ENCODE assay signal across 27 cellular contexts in the genomic region with DNA sequence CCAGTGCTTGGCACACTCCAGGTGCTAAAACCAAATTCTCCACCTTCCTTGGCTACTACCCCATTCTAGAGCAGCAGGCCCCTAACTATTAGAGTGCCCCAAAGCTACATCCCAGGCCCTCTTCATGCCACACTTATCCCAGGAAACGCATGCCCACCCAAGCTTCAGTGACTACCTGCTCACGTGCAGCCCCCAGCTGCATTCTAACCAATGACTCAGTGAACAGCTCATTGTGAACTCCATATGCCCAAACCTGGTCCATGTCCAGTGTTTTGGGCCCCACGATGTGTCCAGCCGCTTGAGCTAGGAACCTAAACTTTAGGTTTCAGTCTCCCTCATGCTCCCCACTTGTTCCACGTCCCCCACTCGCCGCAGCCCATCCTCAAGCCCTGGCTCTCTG. TPM values are rescaled to one million over a fixed set of nuclear protein-coding genes. Genes with fewer than 3 reads are reported as not detected.
"Had no signal": no experiment of that assay in that cellular context is flagged by ENCODE, and none has a peak within 500 bp of the region (broad histone marks: within the 10 kb centered on the region; RNA-seq: fewer than 3 reads in every experiment).

No MANE protein-coding gene starts in this region.

- H3K36me3 Mint-ChIP-seq: activated CD4-positive, alpha-beta memory T cell treated with anti-CD3 and anti-CD28 coated beads for 36 hours; activated CD8-positive, alpha-beta memory T cell treated with anti-CD3 and anti-CD28 coated beads, Interleukin-2, amount 10 ng/mL, durations not matched to agents 7 days and 5 days; activated naive CD8-positive, alpha-beta T cell treated with anti-CD3 and anti-CD28 coated beads for 36 hours; mesothelial cell of epicardium; natural killer cell treated with Interleukin-12 subunit alpha and Interleukin-12 subunit beta and Interleukin-15 and Interleukin-18, amount 100 ng/mL, for 72 hours; type B pancreatic cell had no signal

- H3K27me3 Mint-ChIP-seq: type B pancreatic cell had no signal

- H3K36me3 ChIP-seq: cardiac muscle cell, gastrocnemius medialis, heart left ventricle, right atrium auricular region, suprapubic skin had no signal

- H3K9me3 Mint-ChIP-seq: activated B cell treated with CpG ODN at 0.5 μM for 24 hours; activated CD4-positive, alpha-beta memory T cell treated with anti-CD3 and anti-CD28 coated beads for 36 hours; activated naive CD8-positive, alpha-beta T cell treated with anti-CD3 and anti-CD28 coated beads for 36 hours; activated T-helper 17 cell treated with anti-CD3 and anti-CD28 coated beads, Interleukin-2, amount 50 U/mL, for 72 hours; effector memory CD8-positive, alpha-beta T cell; mesothelial cell of epicardium; natural killer cell treated with Interleukin-12 subunit alpha and Interleukin-12 subunit beta and Interleukin-15 and Interleukin-18, amount 100 ng/mL, for 72 hours; stimulated activated naive CD8-positive, alpha-beta T cell treated with anti-CD3 and anti-CD28 coated beads, Interleukin-15, amount 100 ng/mL, for 72 hours; T-helper 1 cell treated with Interleukin-12 subunit alpha and Interleukin-12 subunit beta and Interleukin-4 antibody, amounts not matched to agents 30 μg/mL and 1 μg/mL, for 36 hours; type B pancreatic cell had no signal

- H3K4me3 Mint-ChIP-seq: activated B cell treated with CpG ODN at 0.5 μM for 24 hours; activated CD4-positive, alpha-beta memory T cell treated with anti-CD3 and anti-CD28 coated beads for 36 hours; activated CD8-positive, alpha-beta memory T cell treated with anti-CD3 and anti-CD28 coated beads, Interleukin-2, amount 10 ng/mL, durations not matched to agents 7 days and 5 days; activated naive CD8-positive, alpha-beta T cell treated with anti-CD3 and anti-CD28 coated beads for 36 hours; activated T-helper 17 cell treated with anti-CD3 and anti-CD28 coated beads, Interleukin-2, amount 50 U/mL, for 72 hours; effector memory CD8-positive, alpha-beta T cell; mesothelial cell of epicardium; natural killer cell treated with Interleukin-12 subunit alpha and Interleukin-12 subunit beta and Interleukin-15 and Interleukin-18, amount 100 ng/mL, for 72 hours; stimulated activated naive CD8-positive, alpha-beta T cell treated with anti-CD3 and anti-CD28 coated beads, Interleukin-15, amount 100 ng/mL, for 72 hours; T-helper 1 cell treated with Interleukin-12 subunit alpha and Interleukin-12 subunit beta and Interleukin-4 antibody, amounts not matched to agents 30 μg/mL and 1 μg/mL, for 36 hours; type B pancreatic cell had no signal

- H3K9me3 ChIP-seq: gastrocnemius medialis, heart left ventricle, right atrium auricular region, suprapubic skin had no signal

- DNase-seq: activated B cell treated with CpG ODN at 0.5 μM for 24 hours; activated CD4-positive, alpha-beta memory T cell treated with anti-CD3 and anti-CD28 coated beads for 36 hours; activated CD4-positive, alpha-beta T cell treated with anti-CD3 and anti-CD28 coated beads for 4 hours; activated CD8-positive, alpha-beta memory T cell treated with anti-CD3 and anti-CD28 coated beads, Interleukin-2, amount 10 ng/mL, durations not matched to agents 7 days and 5 days; activated naive CD4-positive, alpha-beta T cell; activated naive CD8-positive, alpha-beta T cell treated with anti-CD3 and anti-CD28 coated beads for 36 hours; activated T-cell treated with anti-CD3 and anti-CD28 coated beads, Interleukin-2, amount 50 U/mL, for 1 hour; amniotic stem cell; effector memory CD8-positive, alpha-beta T cell; gastrocnemius medialis; heart left ventricle; kidney; stimulated activated CD4-positive, alpha-beta T cell treated with anti-CD3 and anti-CD28 coated beads, Interleukin-4, amount 100 ng/mL, for 1 hour; stimulated activated naive CD8-positive, alpha-beta T cell treated with anti-CD3 and anti-CD28 coated beads, Interleukin-15, amount 100 ng/mL, for 72 hours had no signal

- H3K27me3 ChIP-seq: cardiac muscle cell, gastrocnemius medialis, right atrium auricular region had no signal

- H3K4me1 Mint-ChIP-seq: activated B cell treated with CpG ODN at 0.5 μM for 24 hours; activated CD8-positive, alpha-beta memory T cell treated with anti-CD3 and anti-CD28 coated beads, Interleukin-2, amount 10 ng/mL, durations not matched to agents 7 days and 5 days; activated naive CD8-positive, alpha-beta T cell treated with anti-CD3 and anti-CD28 coated beads for 36 hours; activated T-helper 17 cell treated with anti-CD3 and anti-CD28 coated beads, Interleukin-2, amount 50 U/mL, for 72 hours; stimulated activated naive CD8-positive, alpha-beta T cell treated with anti-CD3 and anti-CD28 coated beads, Interleukin-15, amount 100 ng/mL, for 72 hours had no signal

- H3K27ac Mint-ChIP-seq: activated B cell treated with CpG ODN at 0.5 μM for 24 hours; activated CD4-positive, alpha-beta memory T cell treated with anti-CD3 and anti-CD28 coated beads for 36 hours; activated CD8-positive, alpha-beta memory T cell treated with anti-CD3 and anti-CD28 coated beads, Interleukin-2, amount 10 ng/mL, durations not matched to agents 7 days and 5 days; activated naive CD8-positive, alpha-beta T cell treated with anti-CD3 and anti-CD28 coated beads for 36 hours; activated T-helper 17 cell treated with anti-CD3 and anti-CD28 coated beads, Interleukin-2, amount 50 U/mL, for 72 hours; effector memory CD8-positive, alpha-beta T cell; mesothelial cell of epicardium; natural killer cell treated with Interleukin-12 subunit alpha and Interleukin-12 subunit beta and Interleukin-15 and Interleukin-18, amount 100 ng/mL, for 72 hours; stimulated activated naive CD8-positive, alpha-beta T cell treated with anti-CD3 and anti-CD28 coated beads, Interleukin-15, amount 100 ng/mL, for 72 hours; T-helper 1 cell treated with Interleukin-12 subunit alpha and Interleukin-12 subunit beta and Interleukin-4 antibody, amounts not matched to agents 30 μg/mL and 1 μg/mL, for 36 hours; type B pancreatic cell had no signal

- ATAC-seq: activated CD8-positive, alpha-beta memory T cell treated with anti-CD3 and anti-CD28 coated beads, Interleukin-2, amount 10 ng/mL, durations not matched to agents 7 days and 5 days; activated T-helper 17 cell treated with anti-CD3 and anti-CD28 coated beads, Interleukin-2, amount 50 U/mL, for 72 hours; effector memory CD8-positive, alpha-beta T cell; gastrocnemius medialis; heart left ventricle; left lobe of liver; natural killer cell treated with Interleukin-12 subunit alpha and Interleukin-12 subunit beta and Interleukin-15 and Interleukin-18, amount 100 ng/mL, for 72 hours; stimulated activated naive CD8-positive, alpha-beta T cell treated with anti-CD3 and anti-CD28 coated beads, Interleukin-15, amount 100 ng/mL, for 72 hours had no signal

- H3K4me1 ChIP-seq: gastrocnemius medialis, heart left ventricle, right atrium auricular region, suprapubic skin had no signal

- H3K27ac ChIP-seq: cardiac muscle cell, gastrocnemius medialis, heart left ventricle, right atrium auricular region, skin epidermis, suprapubic skin had no signal

- H3K4me3 ChIP-seq: cardiac muscle cell, gastrocnemius medialis, heart left ventricle, lung, right atrium auricular region, skin epidermis, suprapubic skin had no signal

RNA-seq across cellular contexts. Expression of a gene that starts 41.5 kb away (rescaled TPM):
- total RNA-seq: activated B cell treated with CpG ODN at 0.5 μM for 24 hours; activated CD4-positive, alpha-beta memory T cell treated with anti-CD3 and anti-CD28 coated beads for 36 hours; activated naive CD8-positive, alpha-beta T cell treated with anti-CD3 and anti-CD28 coated beads for 36 hours; activated T-helper 17 cell treated with anti-CD3 and anti-CD28 coated beads, Interleukin-2, amount 50 U/mL, for 72 hours; dermis microvascular lymphatic vessel endothelial cell; left lobe of liver; lung; natural killer cell treated with Interleukin-12 subunit alpha and Interleukin-12 subunit beta and Interleukin-15 and Interleukin-18, amount 100 ng/mL, for 72 hours; omental fat pad; right atrium auricular region had no signal
- polyA plus RNA-seq: heart left ventricle had no signal
